11 cellular contexts compared by ENCODE assay signal in genomic region chr2:228689049-228689448, GRCh38.
DNase-seq lines count a peak whose midpoint lies in the region; ATAC-seq and TF ChIP-seq lines count a peak whose summit lies in the region.
"Had no signal": no experiment of that assay in that cellular context is flagged by ENCODE, and none has a peak within 500 bp of the region (broad histone marks: within the 10 kb centered on the region; RNA-seq: fewer than 3 reads in every experiment).

No MANE protein-coding gene starts in this region.

- ATAC-seq in GM18520 (IDR thresholded peaks at IDR 0.05; ENCODE audit: unreplicated experiment): no peak
- ATAC-seq: effector memory CD8-positive, alpha-beta T cell had no signal

- H3K36me3 ChIP-seq in Caco-2 (ENCODE audit: control insufficient read depth, insufficient read depth, low read length) (no peaks in the 10 kb centered on the region), liver (ENCODE audit: control insufficient read depth in 4 of 4, insufficient read depth in 3 of 4, low read depth in 1 of 4, low read length in 3 of 4) (no peaks in the 10 kb centered on the region), osteoblast (ENCODE audit: insufficient read depth, low read length) (no peaks in the 10 kb centered on the region)

- TF ChIP-seq RAD21 in liver (IDR thresholded peaks at IDR 0.05): peak; percentile 22 to 55

- H3K27me3 ChIP-seq in Caco-2 (replicated peaks; ENCODE audit: control insufficient read depth, insufficient read depth, low read length) (no peaks in the 10 kb centered on the region), liver (ENCODE audit: control insufficient read depth in 4 of 4, insufficient read depth in 4 of 4, low read length in 3 of 4) (no peaks in the 10 kb centered on the region), osteoblast (ENCODE audit: insufficient read depth, low read length) (no peaks in the 10 kb centered on the region)

- WGBS in liver: 68% methylated on average over 7 of the region's 7 CpGs

- H3K27ac Mint-ChIP-seq in Caco-2 (ENCODE audit: unreplicated experiment): no peak overlapping the region
- H3K27ac Mint-ChIP-seq: effector memory CD8-positive, alpha-beta T cell had no signal

- no peak overlapping the region for H2AFZ ChIP-seq in osteoblast (ENCODE audit: low read length)

- peaks cover 3% of the 10 kb centered on the region for H3K27me3 Mint-ChIP-seq in Caco-2 (ENCODE audit: insufficient read depth, unreplicated experiment)
- H3K27me3 Mint-ChIP-seq: effector memory CD8-positive, alpha-beta T cell had no signal

- no peak overlapping the region for H3K4me2 ChIP-seq in osteoblast (ENCODE audit: insufficient read depth, low read length)

- no peaks in the 10 kb centered on the region for H3K79me2 ChIP-seq in osteoblast (ENCODE audit: insufficient read depth, low read length)

- H3K4me3 ChIP-seq in Caco-2 (ENCODE audit: low read depth, low read length): no peak overlapping the region
- H3K4me3 ChIP-seq in liver (ENCODE audit: low read depth in 1 of 3, low read length in 3 of 3): no peak overlapping the region
- H3K4me3 ChIP-seq in osteoblast (ENCODE audit: insufficient read depth, low read length): no peak overlapping the region
- H3K4me3 ChIP-seq: mucosa of descending colon had no signal

- H3K9me3 ChIP-seq in Caco-2: no peaks in the 10 kb centered on the region
- no peaks in the 10 kb centered on the region for H3K9me3 ChIP-seq in liver (ENCODE audit: control insufficient read depth in 4 of 4, low read length in 3 of 4)
- no peaks in the 10 kb centered on the region for H3K9me3 ChIP-seq in osteoblast (ENCODE audit: low read depth, low read length)
- H3K9me3 ChIP-seq: mucosa of descending colon had no signal

- H3K4me1 ChIP-seq in Caco-2 (no peaks in the 10 kb centered on the region), liver (ENCODE audit: control insufficient read depth in 4 of 4, insufficient read depth in 4 of 4, low read length in 3 of 4) (no peaks in the 10 kb centered on the region), osteoblast (ENCODE audit: insufficient read depth, low read length) (no peaks in the 10 kb centered on the region)

- H3K27ac ChIP-seq in liver (ENCODE audit: low read depth in 1 of 2, low read length in 2 of 2): no peak overlapping the region
- H3K27ac ChIP-seq in osteoblast (ENCODE audit: low read depth, low read length): no peak overlapping the region

- no peak overlapping the region for H3K4me3 Mint-ChIP-seq in Caco-2 (ENCODE audit: unreplicated experiment)
- H3K4me3 Mint-ChIP-seq: effector memory CD8-positive, alpha-beta T cell had no signal

- CTCF ChIA-PET in Caco-2 (lab: Charles Lee): no interaction called here

- H3K36me3 Mint-ChIP-seq in Caco-2 (ENCODE audit: insufficient read depth, unreplicated experiment): no peaks in the 10 kb centered on the region

- POLR2A ChIA-PET in Caco-2 (lab: Charles Lee): no interaction called here

- no TSS peak for BruUV-seq in Caco-2 (replicated peaks; lab: Mats Ljungman, UMichigan)

- H3K9ac ChIP-seq in liver (ENCODE audit: low read depth in 1 of 2, low read length in 2 of 2): no peak overlapping the region

- H4K20me1 ChIP-seq in osteoblast (ENCODE audit: insufficient read depth, low read length): no peaks in the 10 kb centered on the region

- H3K4me1 Mint-ChIP-seq in Caco-2 (ENCODE audit: low read depth, unreplicated experiment): peaks cover 7% of the 10 kb centered on the region

- DNase-seq in Caco-2: peak; percentile 32 to 37
- DNase-seq in NCI-H1092 (lab: John Stamatoyannopoulos, UW): peak; percentile 18
- peak; percentile 38 for DNase-seq in amniotic epithelial cell (ENCODE audit: low read depth)
- DNase-seq in RKO (ENCODE audit: low spot score): no peak
- DNase-seq in osteoblast (ENCODE audit: insufficient read length, low spot score, missing footprints): no peak
- no peak for DNase-seq in UCSD-AML1 (lab: John Stamatoyannopoulos, UW; ENCODE audit: unreplicated experiment)
- DNase-seq: activated T-cell treated with anti-CD3 and anti-CD28 coated beads for 4 hours; effector memory CD8-positive, alpha-beta T cell had no signal

- no peaks in the 10 kb centered on the region for H3K9me3 Mint-ChIP-seq in Caco-2 (ENCODE audit: unreplicated experiment)

- intact Hi-C loops in Caco-2 (cut with micrococcal nuclease; ENCODE audit: unreplicated experiment): loop anchor here (1.0 kb wide), 1 partner anchor 584 kb away; no protein-coding TSS in a partner anchor

- TF ChIP-seq CTCF in Caco-2 (IDR thresholded peaks at IDR 0.05; ENCODE audit: insufficient read depth in 1 of 2, low read depth in 1 of 2, low read length in 1 of 2, severe bottlenecking in 1 of 2, unreplicated experiment in 1 of 2): peak; percentile 44 to 47
- TF ChIP-seq CTCF in liver (IDR thresholded peaks at IDR 0.05; ENCODE audit: low read depth, low read length, missing input control): peak; percentile 9
- TF ChIP-seq CTCF in osteoblast (IDR thresholded peaks at IDR 0.05; ENCODE audit: extremely low read depth, low read depth, low read length): no peak

TF ChIP-seq in liver, 16 proteins besides CTCF, POLR2A, EP300 and RAD21:
- TF ChIP-seq JUND (IDR thresholded peaks at IDR 0.05) (no peak), RXRA (IDR thresholded peaks at IDR 0.05) (no peak), FOXA2 (IDR thresholded peaks at IDR 0.05) (no peak), REST (IDR thresholded peaks at IDR 0.05) (no peak), GABPA (IDR thresholded peaks at IDR 0.05 in 1 of 2, conservative IDR thresholded peaks at IDR 0.05 in 1 of 2) (no peak), YY1 (IDR thresholded peaks at IDR 0.05) (no peak), EGR1 (IDR thresholded peaks at IDR 0.05; ENCODE audit: low read depth in 2 of 2) (no peak), HNF4G (IDR thresholded peaks at IDR 0.05) (no peak), HNF4A (conservative IDR thresholded peaks at IDR 0.05) (no peak), NR2F2 (IDR thresholded peaks at IDR 0.05) (no peak), TAF1 (conservative IDR thresholded peaks at IDR 0.05) (no peak), SP1 (IDR thresholded peaks at IDR 0.05) (no peak), FOXA1 (IDR thresholded peaks at IDR 0.05) (no peak), ZBTB33 (IDR thresholded peaks at IDR 0.05) (no peak)

Comparison
In these comparisons a context has a peak if more than half of its experiments do, and no peak if none do; other contexts are left out.
1. DNase-seq: peak in Caco-2 (2 of 2), NCI-H1092 (single experiment) and amniotic epithelial cell (single experiment); none in RKO (single experiment), osteoblast (single experiment) and UCSD-AML1 (single experiment).